In genomic region chr1:24971539-24971938, GRCh38 we compare ENCODE assay signal across 1 cellular context.
TF ChIP-seq lines count a peak whose summit lies in the region.

No MANE protein-coding gene starts in this region.

TF ChIP-seq in HEK293T, 16 proteins besides CTCF, POLR2A, EP300 and RAD21 (continued from another document):
- TF ChIP-seq CTBP1 (IDR thresholded peaks at IDR 0.05; ENCODE audit: borderline replicate concordance): no peak
- TF ChIP-seq FOXA1 (IDR thresholded peaks at IDR 0.05): no peak
- TF ChIP-seq PKNOX1 (IDR thresholded peaks at IDR 0.05): no peak
- no peak for TF ChIP-seq SP1 (IDR thresholded peaks at IDR 0.05)
- no peak for TF ChIP-seq ELF4 (IDR thresholded peaks at IDR 0.05)
- TF ChIP-seq ZNF384 (IDR thresholded peaks at IDR 0.05): no peak
